In the genomic region with DNA sequence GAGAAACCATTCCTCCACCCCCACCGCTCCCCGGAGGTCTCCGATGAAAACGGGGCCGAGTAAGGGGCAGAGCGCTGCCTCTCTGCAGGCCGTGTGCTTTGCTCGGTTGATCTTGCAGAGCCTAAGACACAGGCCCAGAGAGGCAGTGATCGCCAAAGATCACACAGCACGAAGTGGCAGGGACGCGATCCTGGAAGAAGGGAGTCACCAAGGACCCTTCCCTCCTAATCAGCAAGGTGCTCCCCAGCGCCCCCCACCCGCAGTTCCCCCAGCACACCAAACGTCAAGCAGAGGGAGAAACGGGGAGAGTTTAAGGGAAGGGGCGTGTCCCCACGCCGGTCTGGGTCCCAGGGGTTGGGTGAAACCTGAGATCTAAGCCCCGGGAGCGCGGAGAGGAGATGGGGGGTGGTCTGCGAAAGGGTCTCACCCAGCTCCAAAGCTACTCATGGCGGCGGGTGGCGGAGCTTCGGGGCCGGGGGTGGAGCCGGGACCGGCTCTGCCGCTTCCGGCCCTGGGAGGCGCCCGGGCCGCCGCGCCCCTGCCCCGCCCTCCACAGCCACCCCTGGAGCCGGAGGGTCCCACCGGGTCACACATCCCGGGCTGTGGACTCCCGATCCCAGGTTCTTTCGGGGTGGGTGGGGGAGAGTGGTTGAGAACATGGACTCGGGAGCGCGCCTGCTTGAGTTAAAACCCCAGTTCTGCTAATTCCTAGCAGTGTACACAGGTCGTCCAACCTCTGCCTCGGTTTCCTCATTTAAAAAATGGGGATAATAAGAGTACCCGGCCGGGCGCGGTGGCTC, we compare ENCODE assay signal across 2 cellular contexts.
TF ChIP-seq lines count a peak whose summit lies in the region.

A gene with protein sequence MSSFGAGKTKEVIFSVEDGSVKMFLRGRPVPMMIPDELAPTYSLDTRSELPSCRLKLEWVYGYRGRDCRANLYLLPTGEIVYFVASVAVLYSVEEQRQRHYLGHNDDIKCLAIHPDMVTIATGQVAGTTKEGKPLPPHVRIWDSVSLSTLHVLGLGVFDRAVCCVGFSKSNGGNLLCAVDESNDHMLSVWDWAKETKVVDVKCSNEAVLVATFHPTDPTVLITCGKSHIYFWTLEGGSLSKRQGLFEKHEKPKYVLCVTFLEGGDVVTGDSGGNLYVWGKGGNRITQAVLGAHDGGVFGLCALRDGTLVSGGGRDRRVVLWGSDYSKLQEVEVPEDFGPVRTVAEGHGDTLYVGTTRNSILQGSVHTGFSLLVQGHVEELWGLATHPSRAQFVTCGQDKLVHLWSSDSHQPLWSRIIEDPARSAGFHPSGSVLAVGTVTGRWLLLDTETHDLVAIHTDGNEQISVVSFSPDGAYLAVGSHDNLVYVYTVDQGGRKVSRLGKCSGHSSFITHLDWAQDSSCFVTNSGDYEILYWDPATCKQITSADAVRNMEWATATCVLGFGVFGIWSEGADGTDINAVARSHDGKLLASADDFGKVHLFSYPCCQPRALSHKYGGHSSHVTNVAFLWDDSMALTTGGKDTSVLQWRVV (minus strand): TSS at position 468 of the 800 bp plus-strand sequence. CDS start 21 bp downstream, at position 447.

TF ChIP-seq in WTC11, 78 proteins besides CTCF, POLR2A, EP300 and RAD21 (continued from another document):
- TF ChIP-seq, protein P1, sequence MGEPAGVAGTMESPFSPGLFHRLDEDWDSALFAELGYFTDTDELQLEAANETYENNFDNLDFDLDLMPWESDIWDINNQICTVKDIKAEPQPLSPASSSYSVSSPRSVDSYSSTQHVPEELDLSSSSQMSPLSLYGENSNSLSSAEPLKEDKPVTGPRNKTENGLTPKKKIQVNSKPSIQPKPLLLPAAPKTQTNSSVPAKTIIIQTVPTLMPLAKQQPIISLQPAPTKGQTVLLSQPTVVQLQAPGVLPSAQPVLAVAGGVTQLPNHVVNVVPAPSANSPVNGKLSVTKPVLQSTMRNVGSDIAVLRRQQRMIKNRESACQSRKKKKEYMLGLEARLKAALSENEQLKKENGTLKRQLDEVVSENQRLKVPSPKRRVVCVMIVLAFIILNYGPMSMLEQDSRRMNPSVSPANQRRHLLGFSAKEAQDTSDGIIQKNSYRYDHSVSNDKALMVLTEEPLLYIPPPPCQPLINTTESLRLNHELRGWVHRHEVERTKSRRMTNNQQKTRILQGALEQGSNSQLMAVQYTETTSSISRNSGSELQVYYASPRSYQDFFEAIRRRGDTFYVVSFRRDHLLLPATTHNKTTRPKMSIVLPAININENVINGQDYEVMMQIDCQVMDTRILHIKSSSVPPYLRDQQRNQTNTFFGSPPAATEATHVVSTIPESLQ (CRISPR knock-in tag; IDR thresholded peaks at IDR 0.05): no peak
- TF ChIP-seq, protein P2, sequence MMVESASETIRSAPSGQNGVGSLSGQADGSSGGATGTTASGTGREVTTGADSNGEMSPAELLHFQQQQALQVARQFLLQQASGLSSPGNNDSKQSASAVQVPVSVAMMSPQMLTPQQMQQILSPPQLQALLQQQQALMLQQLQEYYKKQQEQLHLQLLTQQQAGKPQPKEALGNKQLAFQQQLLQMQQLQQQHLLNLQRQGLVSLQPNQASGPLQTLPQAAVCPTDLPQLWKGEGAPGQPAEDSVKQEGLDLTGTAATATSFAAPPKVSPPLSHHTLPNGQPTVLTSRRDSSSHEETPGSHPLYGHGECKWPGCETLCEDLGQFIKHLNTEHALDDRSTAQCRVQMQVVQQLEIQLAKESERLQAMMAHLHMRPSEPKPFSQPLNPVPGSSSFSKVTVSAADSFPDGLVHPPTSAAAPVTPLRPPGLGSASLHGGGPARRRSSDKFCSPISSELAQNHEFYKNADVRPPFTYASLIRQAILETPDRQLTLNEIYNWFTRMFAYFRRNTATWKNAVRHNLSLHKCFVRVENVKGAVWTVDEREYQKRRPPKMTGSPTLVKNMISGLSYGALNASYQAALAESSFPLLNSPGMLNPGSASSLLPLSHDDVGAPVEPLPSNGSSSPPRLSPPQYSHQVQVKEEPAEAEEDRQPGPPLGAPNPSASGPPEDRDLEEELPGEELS (CRISPR knock-in tag; IDR thresholded peaks at IDR 0.05): 0 out of 2 replicates have a peak, but pooled peaks have one; percentile 22
- TF ChIP-seq KAT7 (CRISPR knock-in tag; IDR thresholded peaks at IDR 0.05; ENCODE audit: borderline replicate concordance): no peak

TF ChIP-seq in HepG2, 621 proteins besides CTCF, POLR2A, EP300 and RAD21 (continued from another document and continues in another):
- TF ChIP-seq, protein P3, sequence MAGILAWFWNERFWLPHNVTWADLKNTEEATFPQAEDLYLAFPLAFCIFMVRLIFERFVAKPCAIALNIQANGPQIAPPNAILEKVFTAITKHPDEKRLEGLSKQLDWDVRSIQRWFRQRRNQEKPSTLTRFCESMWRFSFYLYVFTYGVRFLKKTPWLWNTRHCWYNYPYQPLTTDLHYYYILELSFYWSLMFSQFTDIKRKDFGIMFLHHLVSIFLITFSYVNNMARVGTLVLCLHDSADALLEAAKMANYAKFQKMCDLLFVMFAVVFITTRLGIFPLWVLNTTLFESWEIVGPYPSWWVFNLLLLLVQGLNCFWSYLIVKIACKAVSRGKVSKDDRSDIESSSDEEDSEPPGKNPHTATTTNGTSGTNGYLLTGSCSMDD (CRISPR knock-in tag; IDR thresholded peaks at IDR 0.05): no peak
- TF ChIP-seq ZNF446 (CRISPR knock-in tag; IDR thresholded peaks at IDR 0.05) (no peak), ETV5 (CRISPR knock-in tag; IDR thresholded peaks at IDR 0.05; ENCODE audit: borderline replicate concordance) (peak; percentile 15; the same call in 1 of the 2 replicates), BRD4 (CRISPR knock-in tag; IDR thresholded peaks at IDR 0.05) (no peak), ZMYM3 (CRISPR knock-in tag; IDR thresholded peaks at IDR 0.05) (peak; percentile 96), PHF5A (CRISPR knock-in tag; IDR thresholded peaks at IDR 0.05; ENCODE audit: low read depth, unreplicated experiment) (no peak), ZNF235 (CRISPR knock-in tag; IDR thresholded peaks at IDR 0.05; ENCODE audit: borderline replicate concordance) (no peak), RFX1 (IDR thresholded peaks at IDR 0.05) (no peak), ZNF816 (CRISPR knock-in tag; IDR thresholded peaks at IDR 0.05; ENCODE audit: borderline replicate concordance) (no peak), KMT2A (CRISPR knock-in tag; IDR thresholded peaks at IDR 0.05) (no peak), TSC22D2 (CRISPR knock-in tag; IDR thresholded peaks at IDR 0.05; ENCODE audit: borderline replicate concordance) (no peak), ZNF747 (CRISPR knock-in tag; IDR thresholded peaks at IDR 0.05; ENCODE audit: borderline replicate concordance) (no peak), ZNF629 (CRISPR knock-in tag; conservative IDR thresholded peaks at IDR 0.05) (peak; percentile 18; the same call in 1 of the 2 replicates), SP4 (CRISPR knock-in tag; IDR thresholded peaks at IDR 0.05) (no peak), IRF2 (CRISPR knock-in tag; IDR thresholded peaks at IDR 0.05) (no peak), CHD4 (IDR thresholded peaks at IDR 0.05; ENCODE audit: borderline replicate concordance, low read length) (0 out of 2 replicates have a peak, but pooled peaks have one; percentile 57), NCOR1 (IDR thresholded peaks at IDR 0.05; ENCODE audit: borderline replicate concordance, low read length) (no peak), PHF8 (CRISPR knock-in tag; IDR thresholded peaks at IDR 0.05) (0 out of 2 replicates have a peak, but pooled peaks have one; percentile 34), TARDBP (CRISPR knock-in tag; IDR thresholded peaks at IDR 0.05) (peak; percentile 68; the same call in 1 of the 2 replicates), ZNF34 (CRISPR knock-in tag; IDR thresholded peaks at IDR 0.05; ENCODE audit: borderline replicate concordance) (peak; percentile 31; the same call in 1 of the 2 replicates), FOXO1 (CRISPR knock-in tag; IDR thresholded peaks at IDR 0.05) (no peak), MAFF (IDR thresholded peaks at IDR 0.05; ENCODE audit: low read depth, low read length) (no peak), ZSCAN25 (CRISPR knock-in tag; IDR thresholded peaks at IDR 0.05) (no peak), IKZF4 (CRISPR knock-in tag; IDR thresholded peaks at IDR 0.05; ENCODE audit: borderline replicate concordance, low read depth, not compliant biosample characterization) (no peak), ZNF556 (CRISPR knock-in tag; IDR thresholded peaks at IDR 0.05; ENCODE audit: borderline replicate concordance) (no peak), ZNF263 (CRISPR knock-in tag; IDR thresholded peaks at IDR 0.05) (peak; percentile 60; the same call in 1 of the 2 replicates), ZNF703 (CRISPR knock-in tag; IDR thresholded peaks at IDR 0.05; ENCODE audit: borderline replicate concordance) (no peak), HDAC1 (CRISPR knock-in tag; IDR thresholded peaks at IDR 0.05) (no peak), PLRG1 (conservative IDR thresholded peaks at IDR 0.05) (no peak), ZNF780A (CRISPR knock-in tag; IDR thresholded peaks at IDR 0.05) (no peak)
- TF ChIP-seq, protein P4, sequence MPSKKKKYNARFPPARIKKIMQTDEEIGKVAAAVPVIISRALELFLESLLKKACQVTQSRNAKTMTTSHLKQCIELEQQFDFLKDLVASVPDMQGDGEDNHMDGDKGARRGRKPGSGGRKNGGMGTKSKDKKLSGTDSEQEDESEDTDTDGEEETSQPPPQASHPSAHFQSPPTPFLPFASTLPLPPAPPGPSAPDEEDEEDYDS (CRISPR knock-in tag; IDR thresholded peaks at IDR 0.05): 0 out of 2 replicates have a peak, but pooled peaks have one; percentile 4
- TF ChIP-seq, protein P5, sequence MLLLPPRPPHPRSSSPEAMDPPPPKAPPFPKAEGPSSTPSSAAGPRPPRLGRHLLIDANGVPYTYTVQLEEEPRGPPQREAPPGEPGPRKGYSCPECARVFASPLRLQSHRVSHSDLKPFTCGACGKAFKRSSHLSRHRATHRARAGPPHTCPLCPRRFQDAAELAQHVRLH (CRISPR knock-in tag; IDR thresholded peaks at IDR 0.05; ENCODE audit: borderline replicate concordance, low read depth): 0 out of 2 replicates have a peak, but pooled peaks have one; percentile 40
- TF ChIP-seq, protein P6, sequence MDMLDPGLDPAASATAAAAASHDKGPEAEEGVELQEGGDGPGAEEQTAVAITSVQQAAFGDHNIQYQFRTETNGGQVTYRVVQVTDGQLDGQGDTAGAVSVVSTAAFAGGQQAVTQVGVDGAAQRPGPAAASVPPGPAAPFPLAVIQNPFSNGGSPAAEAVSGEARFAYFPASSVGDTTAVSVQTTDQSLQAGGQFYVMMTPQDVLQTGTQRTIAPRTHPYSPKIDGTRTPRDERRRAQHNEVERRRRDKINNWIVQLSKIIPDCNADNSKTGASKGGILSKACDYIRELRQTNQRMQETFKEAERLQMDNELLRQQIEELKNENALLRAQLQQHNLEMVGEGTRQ (IDR thresholded peaks at IDR 0.05; ENCODE audit: low read depth, low read length): no peak
- TF ChIP-seq, protein P6 (CRISPR knock-in tag; IDR thresholded peaks at IDR 0.05; ENCODE audit: borderline replicate concordance): no peak
- TF ChIP-seq, protein P7, sequence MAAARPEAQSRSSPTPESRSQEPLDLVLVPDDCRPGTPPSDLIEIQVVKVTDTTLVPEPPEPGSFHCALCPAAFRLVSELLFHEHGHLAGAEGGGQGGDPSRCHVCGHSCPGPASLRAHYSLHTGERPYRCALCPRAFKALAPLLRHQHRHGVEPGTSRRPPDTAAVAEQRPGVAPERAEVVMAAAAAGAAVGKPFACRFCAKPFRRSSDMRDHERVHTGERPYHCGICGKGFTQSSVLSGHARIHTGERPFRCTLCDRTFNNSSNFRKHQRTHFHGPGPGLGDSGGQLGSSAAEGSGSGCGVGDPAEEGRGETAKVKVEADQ (CRISPR knock-in tag; IDR thresholded peaks at IDR 0.05; ENCODE audit: borderline replicate concordance): no peak
- TF ChIP-seq, protein P8, sequence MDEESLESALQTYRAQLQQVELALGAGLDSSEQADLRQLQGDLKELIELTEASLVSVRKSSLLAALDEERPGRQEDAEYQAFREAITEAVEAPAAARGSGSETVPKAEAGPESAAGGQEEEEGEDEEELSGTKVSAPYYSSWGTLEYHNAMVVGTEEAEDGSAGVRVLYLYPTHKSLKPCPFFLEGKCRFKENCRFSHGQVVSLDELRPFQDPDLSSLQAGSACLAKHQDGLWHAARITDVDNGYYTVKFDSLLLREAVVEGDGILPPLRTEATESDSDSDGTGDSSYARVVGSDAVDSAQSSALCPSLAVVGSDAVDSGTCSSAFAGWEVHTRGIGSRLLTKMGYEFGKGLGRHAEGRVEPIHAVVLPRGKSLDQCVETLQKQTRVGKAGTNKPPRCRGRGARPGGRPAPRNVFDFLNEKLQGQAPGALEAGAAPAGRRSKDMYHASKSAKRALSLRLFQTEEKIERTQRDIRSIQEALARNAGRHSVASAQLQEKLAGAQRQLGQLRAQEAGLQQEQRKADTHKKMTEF (CRISPR knock-in tag; IDR thresholded peaks at IDR 0.05): no peak
- TF ChIP-seq, protein P9, sequence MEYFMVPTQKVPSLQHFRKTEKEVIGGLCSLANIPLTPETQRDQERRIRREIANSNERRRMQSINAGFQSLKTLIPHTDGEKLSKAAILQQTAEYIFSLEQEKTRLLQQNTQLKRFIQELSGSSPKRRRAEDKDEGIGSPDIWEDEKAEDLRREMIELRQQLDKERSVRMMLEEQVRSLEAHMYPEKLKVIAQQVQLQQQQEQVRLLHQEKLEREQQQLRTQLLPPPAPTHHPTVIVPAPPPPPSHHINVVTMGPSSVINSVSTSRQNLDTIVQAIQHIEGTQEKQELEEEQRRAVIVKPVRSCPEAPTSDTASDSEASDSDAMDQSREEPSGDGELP (IDR thresholded peaks at IDR 0.05; ENCODE audit: borderline replicate concordance, low read depth): no peak
- TF ChIP-seq, protein P10, sequence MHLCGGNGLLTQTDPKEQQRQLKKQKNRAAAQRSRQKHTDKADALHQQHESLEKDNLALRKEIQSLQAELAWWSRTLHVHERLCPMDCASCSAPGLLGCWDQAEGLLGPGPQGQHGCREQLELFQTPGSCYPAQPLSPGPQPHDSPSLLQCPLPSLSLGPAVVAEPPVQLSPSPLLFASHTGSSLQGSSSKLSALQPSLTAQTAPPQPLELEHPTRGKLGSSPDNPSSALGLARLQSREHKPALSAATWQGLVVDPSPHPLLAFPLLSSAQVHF (CRISPR knock-in tag; IDR thresholded peaks at IDR 0.05): no peak
- TF ChIP-seq, protein P11, sequence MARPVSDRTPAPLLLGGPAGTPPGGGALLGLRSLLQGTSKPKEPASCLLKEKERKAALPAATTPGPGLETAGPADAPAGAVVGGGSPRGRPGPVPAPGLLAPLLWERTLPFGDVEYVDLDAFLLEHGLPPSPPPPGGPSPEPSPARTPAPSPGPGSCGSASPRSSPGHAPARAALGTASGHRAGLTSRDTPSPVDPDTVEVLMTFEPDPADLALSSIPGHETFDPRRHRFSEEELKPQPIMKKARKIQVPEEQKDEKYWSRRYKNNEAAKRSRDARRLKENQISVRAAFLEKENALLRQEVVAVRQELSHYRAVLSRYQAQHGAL (CRISPR knock-in tag; IDR thresholded peaks at IDR 0.05; ENCODE audit: not compliant biosample characterization): no peak
- TF ChIP-seq, protein P12, sequence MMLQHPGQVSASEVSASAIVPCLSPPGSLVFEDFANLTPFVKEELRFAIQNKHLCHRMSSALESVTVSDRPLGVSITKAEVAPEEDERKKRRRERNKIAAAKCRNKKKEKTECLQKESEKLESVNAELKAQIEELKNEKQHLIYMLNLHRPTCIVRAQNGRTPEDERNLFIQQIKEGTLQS (CRISPR knock-in tag; IDR thresholded peaks at IDR 0.05): no peak
